1 cellular context compared by ENCODE assay signal in genomic region chr15:70892002-70892911, GRCh38.
TF ChIP-seq lines count a peak whose summit lies in the region.

A gene with protein sequence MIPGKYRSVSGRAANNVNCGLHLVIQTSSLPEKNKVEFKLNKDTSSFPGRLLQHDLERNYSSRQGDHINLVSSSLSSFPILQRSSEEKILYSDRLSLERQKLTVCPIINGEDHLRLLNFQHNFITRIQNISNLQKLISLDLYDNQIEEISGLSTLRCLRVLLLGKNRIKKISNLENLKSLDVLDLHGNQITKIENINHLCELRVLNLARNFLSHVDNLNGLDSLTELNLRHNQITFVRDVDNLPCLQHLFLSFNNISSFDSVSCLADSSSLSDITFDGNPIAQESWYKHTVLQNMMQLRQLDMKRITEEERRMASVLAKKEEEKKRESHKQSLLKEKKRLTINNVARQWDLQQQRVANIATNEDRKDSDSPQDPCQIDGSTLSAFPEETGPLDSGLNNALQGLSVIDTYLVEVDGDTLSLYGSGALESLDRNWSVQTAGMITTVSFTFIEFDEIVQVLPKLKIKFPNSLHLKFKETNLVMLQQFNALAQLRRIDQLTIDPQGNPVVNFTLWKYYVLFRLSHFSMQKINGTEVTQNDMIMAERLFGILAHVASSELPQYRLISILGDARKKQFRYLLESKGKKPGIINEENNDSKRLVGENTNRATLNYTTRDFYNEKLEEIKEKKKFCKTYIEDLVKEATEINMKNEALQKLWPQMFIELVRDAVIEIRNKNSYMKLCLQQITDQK (plus strand): TSS chr15:70892826. CDS start chr15:70892895, 69 bp downstream.
TSS of gene THAP10 (minus strand) at chr15:70892433. CDS start at chr15:70892272, 161 bp downstream.

TF ChIP-seq in HCT116, 20 proteins besides CTCF, POLR2A, EP300 and RAD21 (continued from another document):
- TF ChIP-seq REST (IDR thresholded peaks at IDR 0.05; ENCODE audit: low read depth) (no peak), TCF7L2 (IDR thresholded peaks at IDR 0.05; ENCODE audit: borderline replicate concordance, extremely low read depth, insufficient read depth, insufficient read length) (peak; percentile 88), POLR2AphosphoS5 (IDR thresholded peaks at IDR 0.05; ENCODE audit: low read depth, low read length) (peak; percentile 64), CBX3 (IDR thresholded peaks at IDR 0.05; ENCODE audit: low read depth) (peak; percentile 75), EZH2 (IDR thresholded peaks at IDR 0.05) (no peak), ZNF274 (IDR thresholded peaks at IDR 0.05; ENCODE audit: low read depth, low read length) (no peak), ZFX (IDR thresholded peaks at IDR 0.05) (peak; percentile 36; the same call in 1 of the 2 replicates)
- TF ChIP-seq, protein P1, sequence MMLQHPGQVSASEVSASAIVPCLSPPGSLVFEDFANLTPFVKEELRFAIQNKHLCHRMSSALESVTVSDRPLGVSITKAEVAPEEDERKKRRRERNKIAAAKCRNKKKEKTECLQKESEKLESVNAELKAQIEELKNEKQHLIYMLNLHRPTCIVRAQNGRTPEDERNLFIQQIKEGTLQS (IDR thresholded peaks at IDR 0.05): no peak
